ENCODE assay signal across 1 cellular context in genomic region chr17:28041068-28041843, GRCh38.
TF ChIP-seq lines count a peak whose summit lies in the region.

No MANE protein-coding gene starts in this region.

TF ChIP-seq in liver, 16 proteins besides CTCF, POLR2A, EP300 and RAD21 (continued from another document):
- TF ChIP-seq FOXA2 (IDR thresholded peaks at IDR 0.05) (no peak), GABPA (IDR thresholded peaks at IDR 0.05 in 1 of 2, conservative IDR thresholded peaks at IDR 0.05 in 1 of 2) (peak; percentile 81 to 91), MAX (IDR thresholded peaks at IDR 0.05) (no peak), NR2F2 (IDR thresholded peaks at IDR 0.05) (peak; percentile 33), HNF4A (conservative IDR thresholded peaks at IDR 0.05) (peak; percentile 3 to 45)
